ENCODE assay signal across 24 cellular contexts in genomic region chr16:68480084-68480995, GRCh38. TPM values are rescaled to one million over a fixed set of nuclear protein-coding genes. Genes with fewer than 3 reads are reported as not detected.
A peak's percentile ranks its signal among the peaks of the same experiment; 100 is the strongest.
DNase-seq lines count a peak whose midpoint lies in the region; ATAC-seq, FAIRE-seq and TF ChIP-seq lines count a peak whose summit lies in the region.
"Had no signal": no experiment of that assay in that cellular context is flagged by ENCODE, and none has a peak within 500 bp of the region (broad histone marks: within the 10 kb centered on the region; RNA-seq: fewer than 3 reads in every experiment).

No MANE protein-coding gene starts in this region.

- TF ChIP-seq EP300 in H1 (IDR thresholded peaks at IDR 0.05; ENCODE audit: borderline replicate concordance in 1 of 2, low read depth in 2 of 2, low read length in 2 of 2) = no peak

- no peak overlapping the region for H2BK15ac ChIP-seq in H1 (ENCODE audit: low read length)

- TF ChIP-seq CTCF in H1 (IDR thresholded peaks at IDR 0.05; ENCODE audit: control extremely low read depth in 1 of 3, insufficient read depth in 1 of 3, low read depth in 1 of 3, low read length in 3 of 3) = no peak

- H2AFZ ChIP-seq in H1 (ENCODE audit: low read length) = no peak overlapping the region

- H3K9me3 ChIP-seq in H1 (ENCODE audit: insufficient read depth in 2 of 2, low read depth in 1 of 2, low read length in 1 of 2) (peaks cover 0 to 9% of the 10 kb centered on the region in 2 experiments; a peak in 2 of 4 replicates), small intestine (ENCODE audit: control insufficient read depth, low read depth) (no peaks in the 10 kb centered on the region)
- H3K9me3 ChIP-seq: MG63 had no signal

- CTCF ChIA-PET in H1 (lab: Charles Lee; ENCODE audit: partially characterized antibody) = interaction anchor here (0.7 to 1.8 kb wide), 8 partner anchors 9 to 125 kb away, joined by 3 to 6 read pairs (median 3); no protein-coding TSS in a partner anchor

- H3K18ac ChIP-seq in H1 (ENCODE audit: extremely low read depth, low read length) = no peak overlapping the region; the same call in 1 of the 2 replicates

- H3K4me1 ChIP-seq in H1 (replicated peaks in 1 of 4; ENCODE audit: control insufficient read depth in 3 of 4, insufficient read depth in 4 of 4, low read length in 3 of 4) = peaks cover 0 to 8% (median 2%) of the 10 kb centered on the region in 4 experiments; a peak in 4 of 7 replicates
- peaks cover 0 to 3% of the 10 kb centered on the region in 2 donors for H3K4me1 ChIP-seq in small intestine (ENCODE audit: control insufficient read depth in 2 of 2, insufficient read depth in 1 of 2, low read depth in 1 of 2, low read length in 1 of 2)

- H3K9ac ChIP-seq in H1 (replicated peaks in 1 of 4; ENCODE audit: extremely low read depth in 1 of 4, low read depth in 3 of 4, low read length in 3 of 4) = no peak overlapping the region

- no peak for TF ChIP-seq POLR2A in H1 (IDR thresholded peaks at IDR 0.05; ENCODE audit: control extremely low read depth in 1 of 2, low read depth in 2 of 2, low read length in 2 of 2)

- H3K27ac ChIP-seq in H1 (ENCODE audit: low read depth, low read length) (no peak overlapping the region), small intestine (ENCODE audit: low read depth in 1 of 2, low read length in 1 of 2) (peak overlapping the region in 1 of 2 donors; percentile 64)

- no peak for ATAC-seq in HG02885 (IDR thresholded peaks at IDR 0.05; ENCODE audit: poor library complexity, unreplicated experiment)
- ATAC-seq: CD8-positive, alpha-beta T cell; HCT116; K562; PC-3; SK-N-SH treated with all-trans-retinoic acid at 6 μM for 48 hours; T-cell had no signal

- H3K14ac ChIP-seq in H1 (ENCODE audit: insufficient read length) = no peak overlapping the region

- no peak overlapping the region; the same call in 1 of the 2 replicates for H2BK5ac ChIP-seq in H1 (ENCODE audit: low read depth, low read length)

- H3K4me2 ChIP-seq in H1 (ENCODE audit: insufficient read depth in 1 of 2, low read depth in 2 of 2, low read length in 2 of 2) = no peak overlapping the region

- H3K79me2 ChIP-seq in H1 (ENCODE audit: control insufficient read depth in 1 of 2, insufficient read depth in 2 of 2, low read length in 2 of 2) = no peaks in the 10 kb centered on the region

- H3K79me1 ChIP-seq in H1 (ENCODE audit: low read depth, low read length) = no peaks in the 10 kb centered on the region

- H4K20me1 ChIP-seq in H1 (replicated peaks in 1 of 2; ENCODE audit: control insufficient read depth in 1 of 2, insufficient read depth in 2 of 2, low read length in 2 of 2) = no peaks in the 10 kb centered on the region

- H4K5ac ChIP-seq in H1 (ENCODE audit: insufficient read length, low read depth, low read length) = no peak overlapping the region

- H3K27me3 ChIP-seq in H1 (replicated peaks in 1 of 4; ENCODE audit: control insufficient read depth in 3 of 4, extremely low read depth in 1 of 4, insufficient read depth in 3 of 4, low read length in 3 of 4) (no peaks in the 10 kb centered on the region), small intestine (ENCODE audit: control insufficient read depth in 2 of 2, insufficient read depth in 2 of 2, low read length in 2 of 2) (no peaks in the 10 kb centered on the region)
- H3K27me3 ChIP-seq: MG63 had no signal

- 89% methylated on average over 6 of the region's 6 CpGs; no CpG with 5 or more reads in 1 of the 2 experiments for WGBS in H1 (ENCODE audit: extremely low coverage in 1 of 2, insufficient coverage in 1 of 2, insufficient read length in 1 of 2, insufficient replicate concordance in 2 of 2, low coverage in 1 of 2, low lambda C conversion rate in 2 of 2, missing lambda C conversion rate in 1 of 2), 2 experiments
- 86 to 87% (median 86%) methylated on average over 6 of the region's 6 CpGs for WGBS in small intestine, 3 donors

- peak; percentile 48 for FAIRE-seq in HTR-8/SVneo (lab: Jason Lieb, UNC)
- FAIRE-seq in H1 (lab: Jason Lieb, UNC) = no peak
- no peak for FAIRE-seq in small intestine (lab: Jason Lieb, UNC)
- FAIRE-seq: GM12891, K562 had no signal

- H3K23ac ChIP-seq in H1 (ENCODE audit: insufficient read length) = no peak overlapping the region

- peak; percentile 36 for DNase-seq in GF-D8 (lab: John Stamatoyannopoulos, UW)
- DNase-seq in HTR-8/SVneo (ENCODE audit: insufficient read length, low spot score) = no peak
- no peak for DNase-seq in H1 (ENCODE audit: low read depth in 1 of 2, low spot score in 2 of 2)
- DNase-seq in small intestine = peak; percentile 77
- DNase-seq in NCI-H128 (lab: John Stamatoyannopoulos, UW; ENCODE audit: unreplicated experiment) = no peak
- no peak for DNase-seq in dedifferentiated amniotic fluid mesenchymal stem cell (ENCODE audit: extremely low spot score)
- DNase-seq: C1 segment of cervical spinal cord; CD8-positive, alpha-beta T cell; DND-41; GOT3; MG63; NCI-H1092 treated with DMSO at 0.1 percent for 48 hours; NCI-H1694; NCI-H2081; NCI-H446 treated with DMSO at 0.1 percent for 48 hours; NCI-H526 treated with DMSO at 0.1 percent for 48 hours; PC-3; RPMI8226; T-cell had no signal

- H3K4me3 ChIP-seq in H1 (ENCODE audit: extremely low read depth in 1 of 4, insufficient read depth in 2 of 4, low read depth in 3 of 4, low read length in 4 of 4) (no peak overlapping the region), small intestine (ENCODE audit: low read depth in 1 of 2, low read length in 2 of 2) (no peak overlapping the region)
- H3K4me3 ChIP-seq: K562, MG63 had no signal

- no peaks in the 10 kb centered on the region; the same call in 1 of the 2 replicates for H3K23me2 ChIP-seq in H1 (ENCODE audit: low read depth, low read length)

- H4K8ac ChIP-seq in H1 (ENCODE audit: extremely low read depth, insufficient read depth, low read length) = no peak overlapping the region

- no peak overlapping the region for H2AK5ac ChIP-seq in H1 (ENCODE audit: low read depth, low read length)

- peak overlapping the region; percentile 37; the same call in 1 of the 2 replicates for H2BK20ac ChIP-seq in H1 (ENCODE audit: low read length)

- H2BK12ac ChIP-seq in H1 (ENCODE audit: low read depth, low read length) = peak overlapping the region; percentile 40; the same call in 1 of the 2 replicates

- H2BK120ac ChIP-seq in H1 (replicated peaks; ENCODE audit: low read depth, low read length) = no peak overlapping the region

- H4K91ac ChIP-seq in H1 (replicated peaks; ENCODE audit: insufficient read length, low read length) = peak overlapping the region; percentile 35

- no peak overlapping the region for H3K56ac ChIP-seq in H1 (replicated peaks; ENCODE audit: insufficient read length, low read depth, low read length)

- no peak overlapping the region for H3K4ac ChIP-seq in H1 (replicated peaks; ENCODE audit: insufficient read length, low read depth, low read length)

- POLR2A ChIA-PET in H1 (lab: Charles Lee; ENCODE audit: partially characterized antibody) = interaction anchor here (0.6 kb wide), 1 partner anchor 161 kb away, joined by 3 read pairs; no protein-coding TSS in a partner anchor

- no peaks in the 10 kb centered on the region for H3K36me3 ChIP-seq in H1 (ENCODE audit: control insufficient read depth in 2 of 4, insufficient read depth in 4 of 4, low read length in 3 of 4)
- H3K36me3 ChIP-seq in small intestine (ENCODE audit: control insufficient read depth in 2 of 2, insufficient read depth in 2 of 2, low read length in 2 of 2) = no peaks in the 10 kb centered on the region
- H3K36me3 ChIP-seq: MG63 had no signal

- TF ChIP-seq RAD21 in H1 (IDR thresholded peaks at IDR 0.05 in 1 of 2, conservative IDR thresholded peaks at IDR 0.05 in 1 of 2; ENCODE audit: low read depth in 2 of 2, low read length in 2 of 2) = no peak

TF ChIP-seq in H1, 55 proteins besides CTCF, POLR2A, EP300 and RAD21:
- TF ChIP-seq BRCA1 (IDR thresholded peaks at IDR 0.05; ENCODE audit: low read depth, low read length) = no peak
- no peak for TF ChIP-seq CBX8 (IDR thresholded peaks at IDR 0.05; ENCODE audit: borderline replicate concordance, low read depth, low read length)
- TF ChIP-seq ASH2L (IDR thresholded peaks at IDR 0.05; ENCODE audit: low read length) = no peak
- no peak for TF ChIP-seq CTBP2 (IDR thresholded peaks at IDR 0.05; ENCODE audit: borderline replicate concordance, insufficient read depth, insufficient read length, low read length)
- TF ChIP-seq SIN3A (conservative IDR thresholded peaks at IDR 0.05 in 1 of 2, IDR thresholded peaks at IDR 0.05 in 1 of 2; ENCODE audit: low read depth in 1 of 2, low read length in 2 of 2) = no peak
- no peak for TF ChIP-seq HDAC6 (IDR thresholded peaks at IDR 0.05; ENCODE audit: low read depth, low read length)
- no peak for TF ChIP-seq TCF12 (IDR thresholded peaks at IDR 0.05; ENCODE audit: low read depth, low read length)
- no peak for TF ChIP-seq CREB1 (IDR thresholded peaks at IDR 0.05)
TF ChIP-seq in H1: peak in this region for 0.

RNA-seq across cellular contexts. Expression of gene SMPD3, which starts 32.0 kb away (rescaled TPM):
- 1.1 and 1.3 TPM in 2 replicates for total RNA-seq in H1 (2021; fragmentation: NEBNext Ultra II Directional; extraction: Animal tissue kit (Norgen Biotek cat#: 25700))
- 0.39 and 0.55 TPM in 2 replicates for polyA plus RNA-seq in H1 (2011; rRNA removed)
- 0.39 TPM for polyA plus RNA-seq in H1 (2011; cell fraction: cytosol; rRNA removed)
- 1.3 TPM for polyA plus RNA-seq in H1 (2011; cell fraction: nucleus; rRNA removed)
- polyA plus RNA-seq in H1 (2012, experiment 1 of 2) = 1.2 to 1.8 TPM (median 1.7 TPM) in 4 replicates
- 0.35 TPM for polyA plus RNA-seq in H1 (2012, experiment 2 of 2)
- 0.39 TPM for polyA plus RNA-seq in H1 (2013, experiment 1 of 2)
- 0.46 TPM for polyA plus RNA-seq in H1 (2013, experiment 2 of 2)
- 0.12 and 0.66 TPM in 2 replicates for polyA minus RNA-seq in H1 (2011; rRNA and poly(A)+ RNA removed)
- polyA minus RNA-seq in H1 (2011; cell fraction: cytosol; rRNA and poly(A)+ RNA removed) = 1.6 TPM
- polyA minus RNA-seq in H1 (2011; cell fraction: nucleus; rRNA and poly(A)+ RNA removed) = 1.1 TPM
- polyA plus RNA-seq in small intestine = 100 to 1,000 TPM in 1 of 3 donors, 10 to 100 TPM in 2; 57.1 to 123 (median 86.7) TPM
- total RNA-seq: PC-3 had no signal

RNA-seq across cellular contexts. Expression of gene ZFP90, which starts 58.8 kb away (rescaled TPM):
- 15.9 and 19.1 TPM in 2 replicates for total RNA-seq in H1 (2021; fragmentation: NEBNext Ultra II Directional; extraction: Animal tissue kit (Norgen Biotek cat#: 25700))
- 9.2 and 10.3 TPM in 2 replicates for polyA plus RNA-seq in H1 (2011; rRNA removed)
- polyA plus RNA-seq in H1 (2011; cell fraction: cytosol; rRNA removed) = 13.3 TPM
- polyA plus RNA-seq in H1 (2011; cell fraction: nucleus; rRNA removed) = 23.6 TPM
- polyA plus RNA-seq in H1 (2012, experiment 1 of 2) = 11.3 to 13.6 TPM (median 12.3 TPM) in 4 replicates
- 0.76 TPM for polyA plus RNA-seq in H1 (2012, experiment 2 of 2)
- polyA plus RNA-seq in H1 (2013, experiment 1 of 2) = 18.3 TPM
- 15.1 TPM for polyA plus RNA-seq in H1 (2013, experiment 2 of 2)
- polyA minus RNA-seq in H1 (2011; rRNA and poly(A)+ RNA removed) = 20.7 and 25.8 TPM in 2 replicates
- polyA minus RNA-seq in H1 (2011; cell fraction: cytosol; rRNA and poly(A)+ RNA removed) = 15.9 TPM
- polyA minus RNA-seq in H1 (2011; cell fraction: nucleus; rRNA and poly(A)+ RNA removed) = 33.8 TPM
- polyA plus RNA-seq in small intestine = 1 to 10 TPM; 1.6 to 5.7 (median 1.9) TPM

Comparison
In these comparisons a context has a peak if more than half of its experiments do, and no peak if none do; other contexts are left out.
1. DNase-seq: peak in GF-D8 (single experiment) and small intestine (single experiment); none in HTR-8/SVneo (single experiment), H1 (0 of 2), NCI-H128 (single experiment) and dedifferentiated amniotic fluid mesenchymal stem cell (single experiment).
2. RNA of gene SMPD3, which starts 32.0 kb away (polyA plus RNA-seq): 57.1 to 123 TPM in small intestine; 0.35 to 1.8 TPM in H1; every median in the first group is over 10 times any median in the second.